In genomic region chr14:102590667-102591099, GRCh38 we compare ENCODE assay signal across 8 cellular contexts. TPM values are rescaled to one million over a fixed set of nuclear protein-coding genes. Genes with fewer than 3 reads are reported as not detected.
DNase-seq lines count a peak whose midpoint lies in the region; ATAC-seq and TF ChIP-seq lines count a peak whose summit lies in the region.

No MANE protein-coding gene starts in this region.

- H3K4me1 ChIP-seq in CD4-positive, CD25-positive, alpha-beta regulatory T cell (ENCODE audit: control insufficient read depth, insufficient read depth, low read length, poor library complexity, severe bottlenecking) = peaks cover 24% of the 10 kb centered on the region
- H3K4me1 ChIP-seq in adrenal gland (replicated peaks in 1 of 2) (peaks cover 5 to 28% of the 10 kb centered on the region in 2 donors), iPS-20b (ENCODE audit: insufficient read depth, low read length) (peaks cover 11% of the 10 kb centered on the region)

- WGBS in adrenal gland, 4 donors = 29 to 43% (median 35%) methylated on average over 4 to 13 of the region's 13 CpGs

- H3K9ac ChIP-seq in iPS-20b (ENCODE audit: low read depth, low read length) = peak overlapping the region; percentile 87; the same call in 1 of the 2 replicates

- peak in 3 of 6 experiments; percentile 35 to 40 (median 36) for TF ChIP-seq CTCF in adrenal gland (IDR thresholded peaks at IDR 0.05)

- H3K9me3 Mint-ChIP-seq in CD4-positive, CD25-positive, alpha-beta regulatory T cell = no peaks in the 10 kb centered on the region
- H3K9me3 Mint-ChIP-seq in stimulated activated naive CD8-positive, alpha-beta T cell treated with anti-CD3 and anti-CD28 coated beads, Interleukin-15, amount 100 ng/mL, for 72 hours = no peaks in the 10 kb centered on the region

- H3K27me3 Mint-ChIP-seq in CD4-positive, CD25-positive, alpha-beta regulatory T cell = peaks cover 20% of the 10 kb centered on the region
- no peaks in the 10 kb centered on the region for H3K27me3 Mint-ChIP-seq in stimulated activated naive CD8-positive, alpha-beta T cell treated with anti-CD3 and anti-CD28 coated beads, Interleukin-15, amount 100 ng/mL, for 72 hours

- H3K36me3 Mint-ChIP-seq in CD4-positive, CD25-positive, alpha-beta regulatory T cell = no peaks in the 10 kb centered on the region

- no peaks in the 10 kb centered on the region for H3K9me3 ChIP-seq in CD4-positive, CD25-positive, alpha-beta regulatory T cell (ENCODE audit: control insufficient read depth in 2 of 2, low read length in 2 of 2)
- H3K9me3 ChIP-seq in adrenal gland (replicated peaks in 1 of 3) (no peaks in the 10 kb centered on the region), iPS-20b (ENCODE audit: insufficient read depth, low read depth, low read length) (no peaks in the 10 kb centered on the region)

- peak overlapping the region; percentile 80 to 94 (median 86) for H3K4me3 Mint-ChIP-seq in CD4-positive, CD25-positive, alpha-beta regulatory T cell
- H3K4me3 Mint-ChIP-seq in stimulated activated naive CD8-positive, alpha-beta T cell treated with anti-CD3 and anti-CD28 coated beads, Interleukin-15, amount 100 ng/mL, for 72 hours = peak overlapping the region; percentile 30 to 97

- ATAC-seq in CD4-positive, CD25-positive, alpha-beta regulatory T cell (ENCODE audit: low read depth in 2 of 2) = no peak
- no peak for ATAC-seq in stimulated activated naive CD8-positive, alpha-beta T cell treated with anti-CD3 and anti-CD28 coated beads, Interleukin-15, amount 100 ng/mL, for 72 hours
- ATAC-seq in GM18505 (IDR thresholded peaks at IDR 0.05; ENCODE audit: unreplicated experiment) (no peak), GM19452 (IDR thresholded peaks at IDR 0.05; ENCODE audit: unreplicated experiment) (no peak)

- H3K27me3 ChIP-seq in CD4-positive, CD25-positive, alpha-beta regulatory T cell (ENCODE audit: control insufficient read depth, insufficient read depth, low read length) = no peaks in the 10 kb centered on the region
- H3K27me3 ChIP-seq in adrenal gland = no peaks in the 10 kb centered on the region
- no peaks in the 10 kb centered on the region for H3K27me3 ChIP-seq in iPS-20b (ENCODE audit: insufficient read depth, low read length)

- H3K4me1 Mint-ChIP-seq in CD4-positive, CD25-positive, alpha-beta regulatory T cell = peaks cover 5 to 29% (median 17%) of the 10 kb centered on the region in 4 donors
- peaks cover 32% of the 10 kb centered on the region for H3K4me1 Mint-ChIP-seq in stimulated activated naive CD8-positive, alpha-beta T cell treated with anti-CD3 and anti-CD28 coated beads, Interleukin-15, amount 100 ng/mL, for 72 hours

- no peak for DNase-seq in CD4-positive, CD25-positive, alpha-beta regulatory T cell
- peak; percentile 63 for DNase-seq in HT1080 (ENCODE audit: low read depth)
- DNase-seq in adrenal gland = peak; percentile 26 to 63 (median 41)
- DNase-seq in stimulated activated naive CD8-positive, alpha-beta T cell treated with anti-CD3 and anti-CD28 coated beads, Interleukin-15, amount 100 ng/mL, for 72 hours = no peak
- DNase-seq in cerebellar nuclear complex (lab: John Stamatoyannopoulos, UW) = no peak

- peak overlapping the region; percentile 26 to 89 (median 79) for H3K27ac Mint-ChIP-seq in CD4-positive, CD25-positive, alpha-beta regulatory T cell
- no peak overlapping the region for H3K27ac Mint-ChIP-seq in stimulated activated naive CD8-positive, alpha-beta T cell treated with anti-CD3 and anti-CD28 coated beads, Interleukin-15, amount 100 ng/mL, for 72 hours

- no peaks in the 10 kb centered on the region for H3K36me3 ChIP-seq in CD4-positive, CD25-positive, alpha-beta regulatory T cell (ENCODE audit: control insufficient read depth, insufficient read depth, low read length)
- H3K36me3 ChIP-seq in adrenal gland (replicated peaks in 1 of 2) (no peaks in the 10 kb centered on the region), iPS-20b (ENCODE audit: insufficient read depth, low read depth, low read length) (0 out of 2 replicates have a peak, but pooled peaks cover 3% of the 10 kb centered on the region)

- intact Hi-C loops in adrenal gland (cut with DNase I) = loop anchor here in 1 of 2 donors (10.0 kb wide), 1 partner anchor 66 kb away; no protein-coding TSS in a partner anchor

- H3K4me3 ChIP-seq in CD4-positive, CD25-positive, alpha-beta regulatory T cell (ENCODE audit: low read depth, low read length) = peak overlapping the region; percentile 59
- peak overlapping the region in 1 of 4 donors; percentile 96 for H3K4me3 ChIP-seq in adrenal gland
- peak overlapping the region; percentile 75 for H3K4me3 ChIP-seq in iPS-20b (ENCODE audit: low read length)

- no peak for TF ChIP-seq POLR2A in adrenal gland (IDR thresholded peaks at IDR 0.05)
- TF ChIP-seq POLR2A in GM18505 (IDR thresholded peaks at IDR 0.05; ENCODE audit: borderline replicate concordance, extremely low read depth, insufficient read depth, insufficient read length) = no peak

- peak overlapping the region; percentile 92 for H3K27ac ChIP-seq in CD4-positive, CD25-positive, alpha-beta regulatory T cell (ENCODE audit: insufficient read depth, low read length, poor library complexity, severe bottlenecking)
- peak overlapping the region in 2 of 5 donors; percentile 97 to 99 for H3K27ac ChIP-seq in adrenal gland
- no peak overlapping the region for H3K27ac ChIP-seq in iPS-20b (ENCODE audit: low read length)

RNA-seq across cellular contexts. Expression of gene RCOR1, which starts 1.8 kb away (rescaled TPM):
- total RNA-seq in CD4-positive, CD25-positive, alpha-beta regulatory T cell = 28.1 TPM
- 1 to 10 TPM in 1 of 4 donors, under 1 TPM in 3; 0.40 to 1.2 (median 0.48) TPM for polyA plus RNA-seq in CD4-positive, CD25-positive, alpha-beta regulatory T cell
- total RNA-seq in HT1080 (2014; rRNA removed; shearing (Covaris generic)) = 9.5 and 15.1 TPM in 2 replicates
- polyA plus RNA-seq in HT1080 (2015; cell fraction: cytosol; rRNA removed) = 14.5 and 20.2 TPM in 2 replicates
- 20.9 and 21.2 TPM in 2 replicates for polyA plus RNA-seq in HT1080 (2015; cell fraction: nucleus; rRNA removed)
- 10 to 100 TPM in 6 of 8 donors, 1 to 10 TPM in 2; 8.0 to 17.7 (median 12.6) TPM for total RNA-seq in adrenal gland
- polyA plus RNA-seq in adrenal gland = 10 to 100 TPM in 1 of 3 donors, 1 to 10 TPM in 2; 3.8 to 11.6 (median 4.4) TPM

Comparison
In these comparisons a context has a peak if more than half of its experiments do, and no peak if none do; other contexts are left out.
1. DNase-seq: peak in HT1080 (single experiment) and adrenal gland (7 of 7); none in CD4-positive, CD25-positive, alpha-beta regulatory T cell (0 of 3), stimulated activated naive CD8-positive, alpha-beta T cell treated with anti-CD3 and anti-CD28 coated beads, Interleukin-15, amount 100 ng/mL, for 72 hours (0 of 2) and cerebellar nuclear complex (0 of 2).
2. H3K27ac Mint-ChIP-seq: peak in CD4-positive, CD25-positive, alpha-beta regulatory T cell (3 of 3); none in stimulated activated naive CD8-positive, alpha-beta T cell treated with anti-CD3 and anti-CD28 coated beads, Interleukin-15, amount 100 ng/mL, for 72 hours (0 of 2).